Comparison of ENCODE assay signal across 18 cellular contexts in the genomic region with DNA sequence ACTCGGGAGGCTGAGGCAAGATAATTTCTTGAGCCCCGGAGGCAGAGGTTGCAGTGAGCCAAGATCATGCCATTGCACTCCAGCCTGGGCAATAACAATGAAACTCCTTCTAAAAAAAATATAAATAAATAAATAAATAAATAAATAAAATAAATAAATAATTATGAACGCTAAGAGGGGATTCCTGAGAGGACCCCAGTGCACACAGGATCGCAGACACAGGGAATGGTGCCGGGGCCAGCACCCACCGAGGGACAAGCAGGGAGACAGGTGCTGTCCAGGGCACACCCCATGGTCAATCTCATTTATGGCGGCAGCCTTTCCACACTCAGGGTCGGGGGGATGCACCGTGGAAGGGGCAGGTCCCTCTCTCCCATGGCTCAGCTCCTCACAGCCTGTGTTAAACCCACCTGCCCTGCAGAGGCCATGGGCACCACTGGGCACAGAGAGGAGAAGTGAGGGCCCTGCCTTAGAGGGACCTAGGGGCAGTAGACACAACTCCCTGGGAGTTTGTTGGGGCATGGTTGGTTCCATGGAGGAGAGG. TPM values are rescaled to one million over a fixed set of nuclear protein-coding genes. Genes with fewer than 3 reads are reported as not detected.
A peak's percentile ranks its signal among the peaks of the same experiment; 100 is the strongest.
DNase-seq lines count a peak whose midpoint lies in the region; ATAC-seq and TF ChIP-seq lines count a peak whose summit lies in the region.
"Had no signal": no experiment of that assay in that cellular context is flagged by ENCODE, and none has a peak within 500 bp of the region (broad histone marks: within the 10 kb centered on the region; RNA-seq: fewer than 3 reads in every experiment).

No MANE protein-coding gene starts in this region.

- no peak overlapping the region for H4K91ac ChIP-seq in neuronal stem cell (ENCODE audit: low read depth, low read length, poor library complexity)

- peaks cover 1% of the 10 kb centered on the region for H3K79me1 ChIP-seq in neuronal stem cell (ENCODE audit: low read depth, low read length)

- H3K23ac ChIP-seq in neuronal stem cell (ENCODE audit: low read depth, low read length, poor library complexity) = no peak overlapping the region

- no peak overlapping the region for H2BK12ac ChIP-seq in neuronal stem cell (ENCODE audit: low read length)

- H3K9me3 Mint-ChIP-seq in stimulated activated naive CD8-positive, alpha-beta T cell treated with anti-CD3 and anti-CD28 coated beads, Interleukin-15, amount 100 ng/mL, for 72 hours = no peaks in the 10 kb centered on the region
- no peaks in the 10 kb centered on the region for H3K9me3 Mint-ChIP-seq in activated T-helper 1 cell treated with anti-CD3 and anti-CD28 coated beads, Interleukin-12 subunit alpha, Interleukin-12 subunit beta, Interleukin-2, Interleukin-4 antibody, amounts not matched to agents 30 ng/mL and 10 ng/mL and 1 ng/mL, durations not matched to agents 14 hours and 24 hours and 36 hours
- H3K9me3 Mint-ChIP-seq: CD8-positive, alpha-beta T cell had no signal

- no peak for TF ChIP-seq EP300 in gastroesophageal sphincter (IDR thresholded peaks at IDR 0.05)

- H3K4me1 Mint-ChIP-seq in stimulated activated naive CD8-positive, alpha-beta T cell treated with anti-CD3 and anti-CD28 coated beads, Interleukin-15, amount 100 ng/mL, for 72 hours = no peaks in the 10 kb centered on the region
- no peaks in the 10 kb centered on the region for H3K4me1 Mint-ChIP-seq in activated T-helper 1 cell treated with anti-CD3 and anti-CD28 coated beads, Interleukin-12 subunit alpha, Interleukin-12 subunit beta, Interleukin-2, Interleukin-4 antibody, amounts not matched to agents 30 ng/mL and 10 ng/mL and 1 ng/mL, durations not matched to agents 14 hours and 24 hours and 36 hours (ENCODE audit: low read depth)

- no peak overlapping the region for H3K4me3 ChIP-seq in neuronal stem cell (ENCODE audit: low read length in 2 of 2)
- no peak overlapping the region for H3K4me3 ChIP-seq in gastroesophageal sphincter
- H3K4me3 ChIP-seq: GM12878, Peyer's patch, SK-N-MC had no signal

- no peak overlapping the region for H2BK5ac ChIP-seq in neuronal stem cell (ENCODE audit: low read length)

- H3K9me3 ChIP-seq in neuronal stem cell (replicated peaks in 1 of 2; ENCODE audit: control insufficient read depth in 2 of 2, insufficient read depth in 1 of 2, low read depth in 1 of 2, low read length in 2 of 2) (peaks cover 0 to 4% of the 10 kb centered on the region in 2 donors), gastroesophageal sphincter (no peaks in the 10 kb centered on the region)
- H3K9me3 ChIP-seq: Caco-2, Peyer's patch had no signal

- no peak overlapping the region for H3K14ac ChIP-seq in neuronal stem cell (ENCODE audit: low read length)

- TF ChIP-seq CTCF in gastroesophageal sphincter (IDR thresholded peaks at IDR 0.05) = no peak

- H3K27ac ChIP-seq in neuronal stem cell (replicated peaks; ENCODE audit: low read length) = no peak overlapping the region
- no peak overlapping the region for H3K27ac ChIP-seq in gastroesophageal sphincter
- H3K27ac ChIP-seq: Peyer's patch, SK-N-MC had no signal

- no peak overlapping the region for H2AFZ ChIP-seq in neuronal stem cell (ENCODE audit: low read length)

- H4K8ac ChIP-seq in neuronal stem cell (ENCODE audit: low read depth, low read length) = no peak overlapping the region

- intact Hi-C loops in activated T-helper 1 cell treated with anti-CD3 and anti-CD28 coated beads, Interleukin-12 subunit alpha, Interleukin-12 subunit beta, Interleukin-2, Interleukin-4 antibody, amounts not matched to agents 30 ng/mL and 10 ng/mL and 1 ng/mL, durations not matched to agents 14 hours and 24 hours and 36 hours (cut with micrococcal nuclease) = no loop called here

- no peak overlapping the region for H2BK120ac ChIP-seq in neuronal stem cell (ENCODE audit: low read depth, low read length)

- H3K36me3 ChIP-seq in neuronal stem cell (replicated peaks in 1 of 2; ENCODE audit: control insufficient read depth in 2 of 2, insufficient read depth in 2 of 2, low read length in 2 of 2) = no peaks in the 10 kb centered on the region
- no peaks in the 10 kb centered on the region for H3K36me3 ChIP-seq in gastroesophageal sphincter
- H3K36me3 ChIP-seq: Peyer's patch had no signal

- peak overlapping the region; percentile 40 for H3K18ac ChIP-seq in neuronal stem cell (ENCODE audit: low read length)

- H3K4me1 ChIP-seq in neuronal stem cell (ENCODE audit: control insufficient read depth in 2 of 2, insufficient read depth in 1 of 2, low read depth in 1 of 2, low read length in 2 of 2) (peaks cover 0 to 3% of the 10 kb centered on the region in 2 donors), gastroesophageal sphincter (peaks cover 0 to 12% (median 5%) of the 10 kb centered on the region in 3 donors)
- H3K4me1 ChIP-seq: Caco-2 had no signal

- H3K27ac Mint-ChIP-seq in stimulated activated naive CD8-positive, alpha-beta T cell treated with anti-CD3 and anti-CD28 coated beads, Interleukin-15, amount 100 ng/mL, for 72 hours = no peak overlapping the region
- H3K27ac Mint-ChIP-seq in activated T-helper 1 cell treated with anti-CD3 and anti-CD28 coated beads, Interleukin-12 subunit alpha, Interleukin-12 subunit beta, Interleukin-2, Interleukin-4 antibody, amounts not matched to agents 30 ng/mL and 10 ng/mL and 1 ng/mL, durations not matched to agents 14 hours and 24 hours and 36 hours = peak overlapping the region; percentile 24
- H3K27ac Mint-ChIP-seq: CD8-positive, alpha-beta T cell had no signal

- WGBS in neuronal stem cell (ENCODE audit: extremely low coverage in 2 of 2, insufficient read length in 2 of 2, insufficient replicate concordance in 1 of 2), 2 donors = no CpG with 5 or more reads among the region's 9 CpGs
- WGBS in gastroesophageal sphincter (ENCODE audit: low coverage in 1 of 2), 2 donors = 82 to 93% methylated on average over 3 to 6 of the region's 9 CpGs

- no peaks in the 10 kb centered on the region for H3K36me3 Mint-ChIP-seq in activated T-helper 1 cell treated with anti-CD3 and anti-CD28 coated beads, Interleukin-12 subunit alpha, Interleukin-12 subunit beta, Interleukin-2, Interleukin-4 antibody, amounts not matched to agents 30 ng/mL and 10 ng/mL and 1 ng/mL, durations not matched to agents 14 hours and 24 hours and 36 hours (ENCODE audit: low read depth)
- H3K36me3 Mint-ChIP-seq: CD8-positive, alpha-beta T cell had no signal

- no peak overlapping the region for H3K9ac ChIP-seq in neuronal stem cell (ENCODE audit: low read depth, low read length, poor library complexity)

- peaks cover 29% of the 10 kb centered on the region for H3K27me3 Mint-ChIP-seq in stimulated activated naive CD8-positive, alpha-beta T cell treated with anti-CD3 and anti-CD28 coated beads, Interleukin-15, amount 100 ng/mL, for 72 hours
- peaks cover 19% of the 10 kb centered on the region for H3K27me3 Mint-ChIP-seq in activated T-helper 1 cell treated with anti-CD3 and anti-CD28 coated beads, Interleukin-12 subunit alpha, Interleukin-12 subunit beta, Interleukin-2, Interleukin-4 antibody, amounts not matched to agents 30 ng/mL and 10 ng/mL and 1 ng/mL, durations not matched to agents 14 hours and 24 hours and 36 hours (ENCODE audit: insufficient read depth)

- DNase-seq in stimulated activated naive CD8-positive, alpha-beta T cell treated with anti-CD3 and anti-CD28 coated beads, Interleukin-15, amount 100 ng/mL, for 72 hours = no peak
- no peak for DNase-seq in stimulated activated naive CD8-positive, alpha-beta T cell treated with anti-CD3 and anti-CD28 coated beads, Interleukin-15, Interleukin-2, amounts not matched to agents 100 U/mL and 50 U/mL, for 24 hours
- no peak for DNase-seq in activated T-helper 1 cell treated with anti-CD3 and anti-CD28 coated beads, Interleukin-12 subunit alpha, Interleukin-12 subunit beta, Interleukin-2, Interleukin-4 antibody, amounts not matched to agents 30 ng/mL and 10 ng/mL and 1 ng/mL, durations not matched to agents 14 hours and 24 hours and 36 hours (ENCODE audit: low spot score)
- DNase-seq in neuronal stem cell (ENCODE audit: low spot score) = no peak
- DNase-seq in activated T-cell treated with anti-CD3 and anti-CD28 coated beads, Interleukin-2, amount 50 U/mL, for 1 hour = no peak
- DNase-seq: SIG-M5 had no signal

- no peak overlapping the region for H3K4me3 Mint-ChIP-seq in stimulated activated naive CD8-positive, alpha-beta T cell treated with anti-CD3 and anti-CD28 coated beads, Interleukin-15, amount 100 ng/mL, for 72 hours
- H3K4me3 Mint-ChIP-seq in activated T-helper 1 cell treated with anti-CD3 and anti-CD28 coated beads, Interleukin-12 subunit alpha, Interleukin-12 subunit beta, Interleukin-2, Interleukin-4 antibody, amounts not matched to agents 30 ng/mL and 10 ng/mL and 1 ng/mL, durations not matched to agents 14 hours and 24 hours and 36 hours = no peak overlapping the region
- H3K4me3 Mint-ChIP-seq: CD8-positive, alpha-beta T cell had no signal

- H3K4me2 ChIP-seq in neuronal stem cell (ENCODE audit: insufficient read depth, low read length, poor library complexity, severe bottlenecking) = no peak overlapping the region

- H3K4ac ChIP-seq in neuronal stem cell (ENCODE audit: low read length) = no peak overlapping the region

- no peak for TF ChIP-seq POLR2A in gastroesophageal sphincter (IDR thresholded peaks at IDR 0.05)

- peak overlapping the region; percentile 82 for H2AK5ac ChIP-seq in neuronal stem cell (ENCODE audit: low read depth, low read length)

- no peak overlapping the region for H2BK15ac ChIP-seq in neuronal stem cell (ENCODE audit: low read length)

- ATAC-seq in stimulated activated naive CD8-positive, alpha-beta T cell treated with anti-CD3 and anti-CD28 coated beads, Interleukin-15, amount 100 ng/mL, for 72 hours = peak; percentile 19
- no peak for ATAC-seq in stimulated activated naive CD8-positive, alpha-beta T cell treated with anti-CD3 and anti-CD28 coated beads, Interleukin-15, Interleukin-2, amounts not matched to agents 100 U/mL and 50 U/mL, for 24 hours
- ATAC-seq in HG03139 (IDR thresholded peaks at IDR 0.05; ENCODE audit: unreplicated experiment) (no peak), gastroesophageal sphincter (no peak)

- peaks cover 3 to 46% (median 27%) of the 10 kb centered on the region in 3 experiments for H3K27me3 ChIP-seq in neuronal stem cell (ENCODE audit: control insufficient read depth in 3 of 3, insufficient read depth in 3 of 3, low read depth in 1 of 3, low read length in 3 of 3)
- peaks cover 54% of the 10 kb centered on the region for H3K27me3 ChIP-seq in gastroesophageal sphincter

RNA-seq across cellular contexts. Expression of gene RAMP3, which starts 2.2 kb away (rescaled TPM):
- total RNA-seq in activated T-helper 1 cell treated with anti-CD3 and anti-CD28 coated beads, Interleukin-12 subunit alpha, Interleukin-12 subunit beta, Interleukin-2, Interleukin-4 antibody, amounts not matched to agents 30 ng/mL and 10 ng/mL and 1 ng/mL, durations not matched to agents 14 hours and 24 hours and 36 hours = not detected in 2 replicates
- polyA plus RNA-seq in neuronal stem cell (2013, experiment 1 of 2) = 0.15 TPM
- 0.18 TPM for polyA plus RNA-seq in neuronal stem cell (2013, experiment 2 of 2)
- 10 to 100 TPM; 31.9 to 66.5 (median 46.1) TPM for total RNA-seq in gastroesophageal sphincter
- total RNA-seq: A673; Caco-2; CD8-positive, alpha-beta T cell; GM12878; H4; HepG2; HT1080; OCI-LY7 had no signal
- polyA plus RNA-seq: GM12878, HepG2 had no signal

RNA-seq across cellular contexts. Expression of gene TBRG4, which starts 43.9 kb away (rescaled TPM):
- 176 and 195 TPM in 2 replicates for total RNA-seq in activated T-helper 1 cell treated with anti-CD3 and anti-CD28 coated beads, Interleukin-12 subunit alpha, Interleukin-12 subunit beta, Interleukin-2, Interleukin-4 antibody, amounts not matched to agents 30 ng/mL and 10 ng/mL and 1 ng/mL, durations not matched to agents 14 hours and 24 hours and 36 hours
- polyA plus RNA-seq in neuronal stem cell (2013, experiment 1 of 2) = 46.9 TPM
- polyA plus RNA-seq in neuronal stem cell (2013, experiment 2 of 2) = 46.7 TPM
- total RNA-seq in gastroesophageal sphincter = 10 to 100 TPM; 38.7 to 66.6 (median 54.7) TPM

Comparison
In these comparisons a context has a peak if more than half of its experiments do, and no peak if none do; other contexts are left out.
1. RNA of gene RAMP3, which starts 2.2 kb away (total RNA-seq): 31.9 to 66.5 TPM in gastroesophageal sphincter; not detected in activated T-helper 1 cell treated with anti-CD3 and anti-CD28 coated beads, Interleukin-12 subunit alpha, Interleukin-12 subunit beta, Interleukin-2, Interleukin-4 antibody, amounts not matched to agents 30 ng/mL and 10 ng/mL and 1 ng/mL, durations not matched to agents 14 hours and 24 hours and 36 hours; every median in the first group is over 10 times any median in the second.